In genomic region chr18:9348766-9349165, GRCh38 we compare ENCODE assay signal across 16 cellular contexts. TPM values are rescaled to one million over a fixed set of nuclear protein-coding genes. Genes with fewer than 3 reads are reported as not detected.
A peak's percentile ranks its signal among the peaks of the same experiment; 100 is the strongest.
DNase-seq lines count a peak whose midpoint lies in the region; TF ChIP-seq lines count a peak whose summit lies in the region.
"Had no signal": no experiment of that assay in that cellular context is flagged by ENCODE, and none has a peak within 500 bp of the region (broad histone marks: within the 10 kb centered on the region; RNA-seq: fewer than 3 reads in every experiment).

No MANE protein-coding gene starts in this region.

- peak overlapping the region; percentile 84 for H3K27ac Mint-ChIP-seq in chondrocyte (ENCODE audit: unreplicated experiment)
- H3K27ac Mint-ChIP-seq in nephron: peak overlapping the region; percentile 64 to 82 (median 81)

- TF ChIP-seq CTCF in chondrocyte (IDR thresholded peaks at IDR 0.05) (no peak), nephron (IDR thresholded peaks at IDR 0.05; ENCODE audit: unreplicated experiment in 3 of 3) (no peak)

- H3K9me3 Mint-ChIP-seq in chondrocyte (ENCODE audit: low read depth) (no peaks in the 10 kb centered on the region), nephron (peaks cover 3% of the 10 kb centered on the region)

- DNase-seq in ELR (ENCODE audit: low read depth): peak; percentile 60
- DNase-seq in M059J (ENCODE audit: low read depth): peak; percentile 24
- DNase-seq in chondrocyte (ENCODE audit: low spot score): no peak
- DNase-seq in NCI-H1436 treated with DMSO at 0.1 percent for 48 hours (lab: John Stamatoyannopoulos, UW): no peak
- DNase-seq in DMS153 treated with DMSO at 0.1 percent for 48 hours (lab: John Stamatoyannopoulos, UW; ENCODE audit: unreplicated experiment): no peak
- DNase-seq in NCI-H2227 (lab: John Stamatoyannopoulos, UW; ENCODE audit: unreplicated experiment): no peak
- DNase-seq in NCI-H345 treated with DMSO at 0.1 percent for 48 hours (lab: John Stamatoyannopoulos, UW; ENCODE audit: unreplicated experiment): no peak
- DNase-seq: activated CD4-positive, alpha-beta T cell treated with anti-CD3 and anti-CD28 coated beads, Interleukin-2, amount 50 U/mL, for 1 hour; activated gamma-delta T cell; DND-41; gastrocnemius medialis; left colon; NCI-H1436; NCI-H82; nucleus accumbens had no signal

- H3K36me3 Mint-ChIP-seq in chondrocyte (ENCODE audit: low read depth) (peaks cover 12% of the 10 kb centered on the region), nephron (ENCODE audit: low read depth) (peaks cover 25% of the 10 kb centered on the region)

- no peaks in the 10 kb centered on the region for H3K27me3 Mint-ChIP-seq in chondrocyte (ENCODE audit: low read depth)
- H3K27me3 Mint-ChIP-seq in nephron (ENCODE audit: low read depth): no peaks in the 10 kb centered on the region

- peaks cover 27% of the 10 kb centered on the region for H3K4me1 Mint-ChIP-seq in chondrocyte (ENCODE audit: low read depth)
- H3K4me1 Mint-ChIP-seq in nephron: peaks cover 11% of the 10 kb centered on the region

- H3K4me3 Mint-ChIP-seq in chondrocyte (ENCODE audit: unreplicated experiment) (no peak overlapping the region), nephron (no peak overlapping the region)

RNA-seq across cellular contexts. Expression of gene TWSG1, which starts 14.2 kb away (rescaled TPM):
- 44.7 and 52.8 TPM in 2 replicates for total RNA-seq in M059J (2014; rRNA removed; shearing (Covaris generic))
- 79.7 to 99.5 TPM (median 90.5 TPM) in 3 replicates for total RNA-seq in chondrocyte

Comparison
In these comparisons a context has a peak if more than half of its experiments do, and no peak if none do; other contexts are left out.
1. DNase-seq: peak in ELR (single experiment) and M059J (single experiment); none in chondrocyte (single experiment), NCI-H1436 treated with DMSO at 0.1 percent for 48 hours (single experiment), DMS153 treated with DMSO at 0.1 percent for 48 hours (single experiment), NCI-H2227 (single experiment) and NCI-H345 treated with DMSO at 0.1 percent for 48 hours (single experiment).